Comparison of ENCODE assay signal across 8 cellular contexts in genomic region chr11:96411412-96411811, GRCh38. TPM values are rescaled to one million over a fixed set of nuclear protein-coding genes. Genes with fewer than 3 reads are reported as not detected.
DNase-seq lines count a peak whose midpoint lies in the region; ATAC-seq and TF ChIP-seq lines count a peak whose summit lies in the region.
"Not testable (repeated sequence)": the region's sequence is repeated elsewhere in the genome, so short reads cannot be mapped to it uniquely, and the experiment has no call there.

No MANE protein-coding gene starts in this region.

- not testable (repeated sequence) for H3K4me1 ChIP-seq in HUES64 (ENCODE audit: insufficient read depth, low read length); PC-3 (ENCODE audit: insufficient read depth, low read length); left ventricle myocardium inferior; smooth muscle cell (ENCODE audit: low read depth)

- H3F3A ChIP-seq in PC-3 (ENCODE audit: low read length, unreplicated experiment); smooth muscle cell (ENCODE audit: low read depth): not testable (repeated sequence)

- peak overlapping the region; percentile 39 for H3K4me3 Mint-ChIP-seq in activated T-helper 1 cell treated with anti-CD3 and anti-CD28 coated beads, Interleukin-12 subunit alpha, Interleukin-12 subunit beta, Interleukin-2, Interleukin-4 antibody, amounts not matched to agents 30 ng/mL and 10 ng/mL and 1 ng/mL, durations not matched to agents 14 hours and 24 hours and 36 hours
- peak overlapping the region; percentile 66 for H3K4me3 Mint-ChIP-seq in mesothelial cell of epicardium

- not testable (repeated sequence) for H4K20me1 ChIP-seq in PC-3 (ENCODE audit: low read length); smooth muscle cell (ENCODE audit: low read depth)

- not testable (repeated sequence) for H3K9me2 ChIP-seq in PC-3 (replicated peaks; ENCODE audit: low read length)

- not testable (repeated sequence) for H3K27me3 Mint-ChIP-seq in activated T-helper 1 cell treated with anti-CD3 and anti-CD28 coated beads, Interleukin-12 subunit alpha, Interleukin-12 subunit beta, Interleukin-2, Interleukin-4 antibody, amounts not matched to agents 30 ng/mL and 10 ng/mL and 1 ng/mL, durations not matched to agents 14 hours and 24 hours and 36 hours (ENCODE audit: insufficient read depth); mesothelial cell of epicardium (ENCODE audit: low read depth)

- DNase-seq in PC-3; activated T-helper 1 cell treated with anti-CD3 and anti-CD28 coated beads, Interleukin-12 subunit alpha, Interleukin-12 subunit beta, Interleukin-2, Interleukin-4 antibody, amounts not matched to agents 30 ng/mL and 10 ng/mL and 1 ng/mL, durations not matched to agents 14 hours and 24 hours and 36 hours (ENCODE audit: low spot score); coronary artery (ENCODE audit: low spot score); left ventricle myocardium inferior; mesothelial cell of epicardium (ENCODE audit: low spot score in 2 of 2, unreplicated experiment in 2 of 2); smooth muscle cell (lab: John Stamatoyannopoulos, UW; ENCODE audit: unreplicated experiment): not testable (repeated sequence)

- H3K27ac ChIP-seq in C4-2B = peak overlapping the region; percentile 68
- H3K27ac ChIP-seq in HUES64 (ENCODE audit: low read depth, low read length); PC-3 (ENCODE audit: low read length); coronary artery; left ventricle myocardium inferior (replicated peaks); smooth muscle cell (ENCODE audit: low read depth): not testable (repeated sequence)

- H2AFZ ChIP-seq in PC-3 (ENCODE audit: low read length) = peak overlapping the region; percentile 91
- H2AFZ ChIP-seq in smooth muscle cell (ENCODE audit: low read depth) = peak overlapping the region; percentile 63

- H3K36me3 Mint-ChIP-seq in activated T-helper 1 cell treated with anti-CD3 and anti-CD28 coated beads, Interleukin-12 subunit alpha, Interleukin-12 subunit beta, Interleukin-2, Interleukin-4 antibody, amounts not matched to agents 30 ng/mL and 10 ng/mL and 1 ng/mL, durations not matched to agents 14 hours and 24 hours and 36 hours (ENCODE audit: low read depth); mesothelial cell of epicardium: not testable (repeated sequence)

- H3K9me3 ChIP-seq in HUES64 (ENCODE audit: insufficient read depth, low read depth, low read length); PC-3 (ENCODE audit: low read length); left ventricle myocardium inferior (replicated peaks); smooth muscle cell (replicated peaks; ENCODE audit: low read depth): not testable (repeated sequence)

- not testable (repeated sequence) for H3K27ac Mint-ChIP-seq in activated T-helper 1 cell treated with anti-CD3 and anti-CD28 coated beads, Interleukin-12 subunit alpha, Interleukin-12 subunit beta, Interleukin-2, Interleukin-4 antibody, amounts not matched to agents 30 ng/mL and 10 ng/mL and 1 ng/mL, durations not matched to agents 14 hours and 24 hours and 36 hours; mesothelial cell of epicardium

- H3K9ac ChIP-seq in HUES64 (ENCODE audit: low read depth, low read length) = peak overlapping the region; percentile 83
- peak overlapping the region; percentile 64 for H3K9ac ChIP-seq in PC-3 (ENCODE audit: low read length)
- not testable (repeated sequence) for H3K9ac ChIP-seq in smooth muscle cell (ENCODE audit: low read depth)

- TSS peak; percentile 46 for BruUV-seq in PC-3 (replicated peaks; lab: Mats Ljungman, UMichigan)

- H3K79me2 ChIP-seq in PC-3 (ENCODE audit: low read length); smooth muscle cell (ENCODE audit: low read depth): not testable (repeated sequence)

- ATAC-seq in PC-3 = not testable (repeated sequence)

- H3K27me3 ChIP-seq in HUES64 (ENCODE audit: insufficient read depth, low read length); PC-3 (ENCODE audit: low read length); smooth muscle cell (ENCODE audit: low read depth): not testable (repeated sequence)
- H3K27me3 ChIP-seq in left ventricle myocardium inferior (ENCODE audit: low read depth) = peaks cover 18% of the 10 kb centered on the region

- H3K36me3 ChIP-seq in HUES64 (ENCODE audit: insufficient read depth, low read length); PC-3 (ENCODE audit: low read depth, low read length); left ventricle myocardium inferior; smooth muscle cell (ENCODE audit: low read depth): not testable (repeated sequence)

- H3K4me2 ChIP-seq in PC-3 (ENCODE audit: low read length) = peak overlapping the region; percentile 78
- peak overlapping the region; percentile 77 for H3K4me2 ChIP-seq in smooth muscle cell

- CTCF ChIA-PET in PC-3 (lab: Charles Lee) = not testable (repeated sequence)

- H3K4me3 ChIP-seq in HUES64 (ENCODE audit: low read length) = peak overlapping the region; percentile 59
- peak overlapping the region; percentile 70 for H3K4me3 ChIP-seq in PC-3 (ENCODE audit: low read length)
- H3K4me3 ChIP-seq in coronary artery = peak overlapping the region; percentile 38
- H3K4me3 ChIP-seq in left ventricle myocardium inferior = peak overlapping the region; percentile 51
- H3K4me3 ChIP-seq in smooth muscle cell = peak overlapping the region; percentile 47

- intact Hi-C loops in PC-3 (cut with micrococcal nuclease); activated T-helper 1 cell treated with anti-CD3 and anti-CD28 coated beads, Interleukin-12 subunit alpha, Interleukin-12 subunit beta, Interleukin-2, Interleukin-4 antibody, amounts not matched to agents 30 ng/mL and 10 ng/mL and 1 ng/mL, durations not matched to agents 14 hours and 24 hours and 36 hours (cut with micrococcal nuclease); left ventricle myocardium inferior (cut with micrococcal nuclease): not testable (repeated sequence)

- TF ChIP-seq CTCF in C4-2B (conservative IDR thresholded peaks at IDR 0.05); PC-3 (conservative IDR thresholded peaks at IDR 0.05; ENCODE audit: low read depth, low read length); coronary artery (IDR thresholded peaks at IDR 0.05); left ventricle myocardium inferior (IDR thresholded peaks at IDR 0.05; ENCODE audit: borderline replicate concordance); mesothelial cell of epicardium (IDR thresholded peaks at IDR 0.05; ENCODE audit: unreplicated experiment); smooth muscle cell (IDR thresholded peaks at IDR 0.05; ENCODE audit: borderline replicate concordance, insufficient read depth, poor library complexity, severe bottlenecking): not testable (repeated sequence)

- not testable (repeated sequence) for H3K4me1 Mint-ChIP-seq in activated T-helper 1 cell treated with anti-CD3 and anti-CD28 coated beads, Interleukin-12 subunit alpha, Interleukin-12 subunit beta, Interleukin-2, Interleukin-4 antibody, amounts not matched to agents 30 ng/mL and 10 ng/mL and 1 ng/mL, durations not matched to agents 14 hours and 24 hours and 36 hours (ENCODE audit: low read depth); mesothelial cell of epicardium

- not testable (repeated sequence) for H3K9me3 Mint-ChIP-seq in activated T-helper 1 cell treated with anti-CD3 and anti-CD28 coated beads, Interleukin-12 subunit alpha, Interleukin-12 subunit beta, Interleukin-2, Interleukin-4 antibody, amounts not matched to agents 30 ng/mL and 10 ng/mL and 1 ng/mL, durations not matched to agents 14 hours and 24 hours and 36 hours; mesothelial cell of epicardium

- 11% methylated on average over 18 of the region's 18 CpGs for WGBS in HUES64
- 51% methylated on average over 18 of the region's 18 CpGs for WGBS in smooth muscle cell (ENCODE audit: low lambda C conversion rate)

- POLR2A ChIA-PET in PC-3 (lab: Charles Lee; ENCODE audit: unreplicated experiment) = not testable (repeated sequence)

RNA-seq across cellular contexts. Expression of gene JRKL, which starts 21.6 kb away (rescaled TPM):
- 3.4 TPM for polyA plus RNA-seq in HUES64 (2013, experiment 1 of 2)
- 4.1 TPM for polyA plus RNA-seq in HUES64 (2013, experiment 2 of 2)
- total RNA-seq in PC-3 (2014; rRNA removed) (4.7 and 5.1 TPM in 2 replicates), left ventricle myocardium inferior (6.3 TPM), mesothelial cell of epicardium (12.2 to 12.9 TPM (median 12.7 TPM) in 3 replicates), smooth muscle cell (12.1 and 16.9 TPM in 2 replicates)
- 9.6 and 10.2 TPM in 2 replicates for total RNA-seq in activated T-helper 1 cell treated with anti-CD3 and anti-CD28 coated beads, Interleukin-12 subunit alpha, Interleukin-12 subunit beta, Interleukin-2, Interleukin-4 antibody, amounts not matched to agents 30 ng/mL and 10 ng/mL and 1 ng/mL, durations not matched to agents 14 hours and 24 hours and 36 hours
- polyA plus RNA-seq in smooth muscle cell = 6.1 and 7.1 TPM in 2 replicates

RNA-seq across cellular contexts. Expression of gene CCDC82, which starts 21.7 kb away (rescaled TPM):
- 14.7 TPM for polyA plus RNA-seq in HUES64 (2013, experiment 1 of 2)
- 18.6 TPM for polyA plus RNA-seq in HUES64 (2013, experiment 2 of 2)
- total RNA-seq in PC-3 (2014; rRNA removed) = 13.5 and 14.5 TPM in 2 replicates
- total RNA-seq in activated T-helper 1 cell treated with anti-CD3 and anti-CD28 coated beads, Interleukin-12 subunit alpha, Interleukin-12 subunit beta, Interleukin-2, Interleukin-4 antibody, amounts not matched to agents 30 ng/mL and 10 ng/mL and 1 ng/mL, durations not matched to agents 14 hours and 24 hours and 36 hours = 28.5 and 29.9 TPM in 2 replicates
- total RNA-seq in left ventricle myocardium inferior = 15.9 TPM
- 25.6 to 27.0 TPM (median 25.8 TPM) in 3 replicates for total RNA-seq in mesothelial cell of epicardium
- total RNA-seq in smooth muscle cell = 32.8 and 49.4 TPM in 2 replicates
- polyA plus RNA-seq in smooth muscle cell = 19.8 and 23.1 TPM in 2 replicates
